8 cellular contexts compared by ENCODE assay signal in genomic region chr15:60255390-60255789, GRCh38.
DNase-seq lines count a peak whose midpoint lies in the region; ATAC-seq, FAIRE-seq and TF ChIP-seq lines count a peak whose summit lies in the region.

No MANE protein-coding gene starts in this region.

- H3K27ac ChIP-seq in K562 (ENCODE audit: extremely low read depth, low read depth, low read length) = no peak overlapping the region

- no peak for TF ChIP-seq POLR2A in K562 (conservative IDR thresholded peaks at IDR 0.05)

- POLR2A ChIA-PET in K562 (lab: Yijun Ruan, JAX) = interaction anchor here (0.6 kb wide), 1 partner anchor 33 kb away, joined by 3 read pairs; no protein-coding TSS in a partner anchor

- H3K4me3 ChIP-seq in K562 = no peak overlapping the region

- FAIRE-seq in K562 (lab: Jason Lieb, UNC) = peak; percentile 63
- no peak for FAIRE-seq in D721Med (lab: Jason Lieb, UNC)

- DNase-seq in ELR (ENCODE audit: low read depth) (peak; percentile 42), K562 (ENCODE audit: extremely low read depth in 1 of 4, low spot score in 3 of 4) (peak in 1 of 4 experiments; percentile 16), D721Med (ENCODE audit: insufficient read length, low spot score) (no peak), omental fat pad (ENCODE audit: low spot score) (no peak), NCI-H2107 (lab: John Stamatoyannopoulos, UW) (no peak)
- peak; percentile 34 for DNase-seq in stimulated activated CD8-positive, alpha-beta memory T cell treated with anti-CD3 and anti-CD28 coated beads, Interleukin-4, amount 100 ng/mL, for 48 hours

- CTCF ChIA-PET in K562 (lab: Yijun Ruan, JAX; ENCODE audit: low intra/inter-chr PET ratio) = no interaction called here

- no peaks in the 10 kb centered on the region for H3K27me3 ChIP-seq in K562 (ENCODE audit: control insufficient read depth in 2 of 2, insufficient read depth in 2 of 2, low read length in 2 of 2)

- intact Hi-C loops in K562 (cut with micrococcal nuclease) = no loop called here

- TF ChIP-seq EP300 in K562 (IDR thresholded peaks at IDR 0.05; ENCODE audit: low read length) = no peak

- no peaks in the 10 kb centered on the region for H3K4me1 ChIP-seq in K562 (replicated peaks in 1 of 2; ENCODE audit: control insufficient read depth in 2 of 2, insufficient read depth in 2 of 2, low read length in 2 of 2)

- in situ Hi-C loops in K562 (cut with MboI) = no loop called here

- ATAC-seq in GM19455 (IDR thresholded peaks at IDR 0.05; ENCODE audit: unreplicated experiment) (peak; percentile 86), HG03442 (IDR thresholded peaks at IDR 0.05; ENCODE audit: unreplicated experiment) (peak; percentile 91), K562 (0 out of 3 replicates have a peak, but pooled peaks have one; percentile 31), omental fat pad (ENCODE audit: low FRiP score) (no peak)

- no peak overlapping the region for H3K4me2 ChIP-seq in K562 (ENCODE audit: insufficient read depth, low read length)

- H4K20me1 ChIP-seq in K562 (replicated peaks; ENCODE audit: control insufficient read depth, insufficient read depth, low read length) = no peaks in the 10 kb centered on the region

- no peak for TF ChIP-seq RAD21 in K562 (CRISPR knock-in tag; conservative IDR thresholded peaks at IDR 0.05 in 1 of 2, IDR thresholded peaks at IDR 0.05 in 1 of 2)

- no peaks in the 10 kb centered on the region for H3K79me2 ChIP-seq in K562 (ENCODE audit: control insufficient read depth, insufficient read depth, low read length)

- WGBS in K562 (ENCODE audit: insufficient coverage, low coverage, missing lambda C conversion rate) = 0% methylated on average over 2 of the region's 2 CpGs

- no peaks in the 10 kb centered on the region for H3K9me1 ChIP-seq in K562 (ENCODE audit: control insufficient read depth, insufficient read depth, low read length)

- H3K36me3 ChIP-seq in K562 (ENCODE audit: control insufficient read depth, insufficient read depth, low read length) = no peaks in the 10 kb centered on the region

- no peak overlapping the region for H2AFZ ChIP-seq in K562 (ENCODE audit: low read depth, low read length)

- TF ChIP-seq CTCF in K562 (IDR thresholded peaks at IDR 0.05 in 2 of 3, conservative IDR thresholded peaks at IDR 0.05 in 1 of 3; ENCODE audit: insufficient read depth in 2 of 3, low read depth in 1 of 3, low read length in 3 of 3) (no peak), D721Med (IDR thresholded peaks at IDR 0.05; ENCODE audit: insufficient read depth, missing control alignments) (no peak), omental fat pad (IDR thresholded peaks at IDR 0.05) (no peak)

- no peak overlapping the region for H3K9ac ChIP-seq in K562 (ENCODE audit: insufficient read depth in 1 of 2, low read depth in 2 of 2, low read length in 2 of 2)

- BruUV-seq in K562 (replicated peaks; lab: Mats Ljungman, UMichigan) = no TSS peak

- H3K9me3 ChIP-seq in K562 (replicated peaks; ENCODE audit: control insufficient read depth, insufficient read depth, low read depth, low read length) = no peaks in the 10 kb centered on the region

TF ChIP-seq in K562, 482 proteins besides CTCF, POLR2A, EP300 and RAD21 (continues in another document):
- TF ChIP-seq DNMT1 (IDR thresholded peaks at IDR 0.05) (no peak), IRF9 (tag; IDR thresholded peaks at IDR 0.05) (no peak), MAZ (CRISPR knock-in tag; conservative IDR thresholded peaks at IDR 0.05 in 1 of 2, IDR thresholded peaks at IDR 0.05 in 1 of 2) (no peak), HMGN3 (IDR thresholded peaks at IDR 0.05; ENCODE audit: borderline replicate concordance, extremely low read depth, insufficient read length, low read depth, low read length) (no peak), ESRRA (IDR thresholded peaks at IDR 0.05; ENCODE audit: borderline replicate concordance, low read depth) (no peak), XRCC5 (IDR thresholded peaks at IDR 0.05; ENCODE audit: low read depth, low read length) (no peak), USF2 (CRISPR knock-in tag; IDR thresholded peaks at IDR 0.05) (0 out of 2 replicates have a peak, but pooled peaks have one; percentile 3), RBM14 (IDR thresholded peaks at IDR 0.05; ENCODE audit: borderline replicate concordance, insufficient read depth, low read depth, low read length) (no peak), SNAPC5 (CRISPR knock-in tag; IDR thresholded peaks at IDR 0.05) (no peak), SRSF7 (optimal IDR thresholded peaks at IDR 0.05; ENCODE audit: low read depth, low read length) (no peak), ATF7 (IDR thresholded peaks at IDR 0.05) (peak; percentile 20; the same call in 1 of the 2 replicates), ESRRB (CRISPR knock-in tag; IDR thresholded peaks at IDR 0.05; ENCODE audit: borderline replicate concordance) (no peak), COPS2 (conservative IDR thresholded peaks at IDR 0.05) (no peak), ZNF431 (CRISPR knock-in tag; IDR thresholded peaks at IDR 0.05) (no peak), PHB (CRISPR knock-in tag; IDR thresholded peaks at IDR 0.05) (no peak), MXI1 (IDR thresholded peaks at IDR 0.05; ENCODE audit: low read depth, low read length) (no peak), BMI1 (IDR thresholded peaks at IDR 0.05; ENCODE audit: low read length) (no peak), FOXA3 (CRISPR knock-in tag; conservative IDR thresholded peaks at IDR 0.05 in 1 of 2, IDR thresholded peaks at IDR 0.05 in 1 of 2) (peak in 1 of 2 experiments; percentile 51; a peak in 2 of 4 replicates), ZBTB2 (IDR thresholded peaks at IDR 0.05) (no peak), CCNT2 (IDR thresholded peaks at IDR 0.05; ENCODE audit: borderline replicate concordance, extremely low read depth, insufficient read length, low read depth, low read length) (no peak), NR2C2 (CRISPR knock-in tag; IDR thresholded peaks at IDR 0.05) (no peak), NR2C2 (tag; IDR thresholded peaks at IDR 0.05) (no peak), RBM39 (optimal IDR thresholded peaks at IDR 0.05; ENCODE audit: low read depth, low read length) (no peak), ZC3H8 (IDR thresholded peaks at IDR 0.05) (no peak), ZNF699 (CRISPR knock-in tag; IDR thresholded peaks at IDR 0.05; ENCODE audit: insufficient replicate concordance) (no peak), PKNOX1 (IDR thresholded peaks at IDR 0.05) (peak; percentile 87), ARHGAP35 (IDR thresholded peaks at IDR 0.05; ENCODE audit: partially characterized antibody) (peak; percentile 11)

Comparison
In these comparisons a context has a peak if more than half of its experiments do, and no peak if none do; other contexts are left out.
1. DNase-seq: peak in ELR (single experiment) and stimulated activated CD8-positive, alpha-beta memory T cell treated with anti-CD3 and anti-CD28 coated beads, Interleukin-4, amount 100 ng/mL, for 48 hours (single experiment); none in D721Med (single experiment), omental fat pad (single experiment) and NCI-H2107 (single experiment).